ENCODE assay signal across 1 cellular context in genomic region chr6:139887275-139887674, GRCh38.
TF ChIP-seq lines count a peak whose summit lies in the region.

No MANE protein-coding gene starts in this region.

TF ChIP-seq in H1, 55 proteins besides CTCF, POLR2A, EP300 and RAD21:
- TF ChIP-seq NRF1 (IDR thresholded peaks at IDR 0.05; ENCODE audit: low read depth, low read length) (no peak), PHF8 (conservative IDR thresholded peaks at IDR 0.05; ENCODE audit: low read depth, low read length) (no peak), RBBP5 (IDR thresholded peaks at IDR 0.05; ENCODE audit: borderline replicate concordance, low read depth, low read length) (no peak), JUN (IDR thresholded peaks at IDR 0.05; ENCODE audit: low read depth, low read length) (no peak), ZNF274 (IDR thresholded peaks at IDR 0.05; ENCODE audit: borderline replicate concordance, extremely low read depth, low read length) (no peak), KDM5A (IDR thresholded peaks at IDR 0.05; ENCODE audit: low read length) (no peak), SUZ12 (IDR thresholded peaks at IDR 0.05; ENCODE audit: low read length) (no peak), CHD1 (IDR thresholded peaks at IDR 0.05; ENCODE audit: low read depth, low read length) (no peak), POU5F1 (IDR thresholded peaks at IDR 0.05; ENCODE audit: low read depth, low read length) (no peak), BACH1 (IDR thresholded peaks at IDR 0.05; ENCODE audit: low read length) (no peak), TCF12 (IDR thresholded peaks at IDR 0.05; ENCODE audit: low read depth, low read length) (no peak)
